1 cellular context compared by ENCODE assay signal in the genomic region with DNA sequence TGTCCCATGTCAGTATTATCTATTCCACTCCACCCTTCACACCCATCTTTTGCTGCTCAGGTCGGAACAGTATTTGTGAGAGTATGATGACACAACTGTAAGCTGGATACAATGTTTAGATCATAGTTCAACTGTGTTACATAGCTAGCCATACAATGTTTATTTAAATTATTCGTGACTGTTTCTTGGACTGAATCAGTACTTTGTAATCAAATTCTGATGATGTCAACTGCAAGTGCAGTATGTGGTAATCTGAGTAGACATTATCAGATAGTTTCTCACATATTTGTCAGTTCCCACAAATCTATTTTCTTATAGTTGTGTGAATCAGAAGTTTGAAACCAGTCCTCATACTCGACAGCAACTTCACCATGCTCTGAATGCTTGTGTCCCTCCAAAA.
TF ChIP-seq lines count a peak whose summit lies in the region.

No MANE protein-coding gene starts in this region.

TF ChIP-seq in WTC11, 78 proteins besides CTCF, POLR2A, EP300 and RAD21 (continued from another document):
- TF ChIP-seq STAT6 (CRISPR knock-in tag; conservative IDR thresholded peaks at IDR 0.05; ENCODE audit: low read depth) (no peak), RELA (CRISPR knock-in tag; IDR thresholded peaks at IDR 0.05; ENCODE audit: borderline replicate concordance) (no peak), SMAD3 (CRISPR knock-in tag; IDR thresholded peaks at IDR 0.05; ENCODE audit: borderline replicate concordance) (no peak), NFE2L1 (CRISPR knock-in tag; IDR thresholded peaks at IDR 0.05) (no peak), SOX15 (CRISPR knock-in tag; IDR thresholded peaks at IDR 0.05) (no peak), FOXK1 (CRISPR knock-in tag; IDR thresholded peaks at IDR 0.05) (no peak), ZNF138 (CRISPR knock-in tag; conservative IDR thresholded peaks at IDR 0.05) (no peak), JUN (CRISPR knock-in tag; IDR thresholded peaks at IDR 0.05) (no peak)
- TF ChIP-seq, protein P1, sequence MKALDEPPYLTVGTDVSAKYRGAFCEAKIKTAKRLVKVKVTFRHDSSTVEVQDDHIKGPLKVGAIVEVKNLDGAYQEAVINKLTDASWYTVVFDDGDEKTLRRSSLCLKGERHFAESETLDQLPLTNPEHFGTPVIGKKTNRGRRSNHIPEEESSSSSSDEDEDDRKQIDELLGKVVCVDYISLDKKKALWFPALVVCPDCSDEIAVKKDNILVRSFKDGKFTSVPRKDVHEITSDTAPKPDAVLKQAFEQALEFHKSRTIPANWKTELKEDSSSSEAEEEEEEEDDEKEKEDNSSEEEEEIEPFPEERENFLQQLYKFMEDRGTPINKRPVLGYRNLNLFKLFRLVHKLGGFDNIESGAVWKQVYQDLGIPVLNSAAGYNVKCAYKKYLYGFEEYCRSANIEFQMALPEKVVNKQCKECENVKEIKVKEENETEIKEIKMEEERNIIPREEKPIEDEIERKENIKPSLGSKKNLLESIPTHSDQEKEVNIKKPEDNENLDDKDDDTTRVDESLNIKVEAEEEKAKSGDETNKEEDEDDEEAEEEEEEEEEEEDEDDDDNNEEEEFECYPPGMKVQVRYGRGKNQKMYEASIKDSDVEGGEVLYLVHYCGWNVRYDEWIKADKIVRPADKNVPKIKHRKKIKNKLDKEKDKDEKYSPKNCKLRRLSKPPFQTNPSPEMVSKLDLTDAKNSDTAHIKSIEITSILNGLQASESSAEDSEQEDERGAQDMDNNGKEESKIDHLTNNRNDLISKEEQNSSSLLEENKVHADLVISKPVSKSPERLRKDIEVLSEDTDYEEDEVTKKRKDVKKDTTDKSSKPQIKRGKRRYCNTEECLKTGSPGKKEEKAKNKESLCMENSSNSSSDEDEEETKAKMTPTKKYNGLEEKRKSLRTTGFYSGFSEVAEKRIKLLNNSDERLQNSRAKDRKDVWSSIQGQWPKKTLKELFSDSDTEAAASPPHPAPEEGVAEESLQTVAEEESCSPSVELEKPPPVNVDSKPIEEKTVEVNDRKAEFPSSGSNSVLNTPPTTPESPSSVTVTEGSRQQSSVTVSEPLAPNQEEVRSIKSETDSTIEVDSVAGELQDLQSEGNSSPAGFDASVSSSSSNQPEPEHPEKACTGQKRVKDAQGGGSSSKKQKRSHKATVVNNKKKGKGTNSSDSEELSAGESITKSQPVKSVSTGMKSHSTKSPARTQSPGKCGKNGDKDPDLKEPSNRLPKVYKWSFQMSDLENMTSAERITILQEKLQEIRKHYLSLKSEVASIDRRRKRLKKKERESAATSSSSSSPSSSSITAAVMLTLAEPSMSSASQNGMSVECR (CRISPR knock-in tag; IDR thresholded peaks at IDR 0.05; ENCODE audit: borderline replicate concordance), result no peak
- TF ChIP-seq, protein P2, sequence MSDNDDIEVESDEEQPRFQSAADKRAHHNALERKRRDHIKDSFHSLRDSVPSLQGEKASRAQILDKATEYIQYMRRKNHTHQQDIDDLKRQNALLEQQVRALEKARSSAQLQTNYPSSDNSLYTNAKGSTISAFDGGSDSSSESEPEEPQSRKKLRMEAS (CRISPR knock-in tag; IDR thresholded peaks at IDR 0.05), result no peak
- TF ChIP-seq, protein P3, sequence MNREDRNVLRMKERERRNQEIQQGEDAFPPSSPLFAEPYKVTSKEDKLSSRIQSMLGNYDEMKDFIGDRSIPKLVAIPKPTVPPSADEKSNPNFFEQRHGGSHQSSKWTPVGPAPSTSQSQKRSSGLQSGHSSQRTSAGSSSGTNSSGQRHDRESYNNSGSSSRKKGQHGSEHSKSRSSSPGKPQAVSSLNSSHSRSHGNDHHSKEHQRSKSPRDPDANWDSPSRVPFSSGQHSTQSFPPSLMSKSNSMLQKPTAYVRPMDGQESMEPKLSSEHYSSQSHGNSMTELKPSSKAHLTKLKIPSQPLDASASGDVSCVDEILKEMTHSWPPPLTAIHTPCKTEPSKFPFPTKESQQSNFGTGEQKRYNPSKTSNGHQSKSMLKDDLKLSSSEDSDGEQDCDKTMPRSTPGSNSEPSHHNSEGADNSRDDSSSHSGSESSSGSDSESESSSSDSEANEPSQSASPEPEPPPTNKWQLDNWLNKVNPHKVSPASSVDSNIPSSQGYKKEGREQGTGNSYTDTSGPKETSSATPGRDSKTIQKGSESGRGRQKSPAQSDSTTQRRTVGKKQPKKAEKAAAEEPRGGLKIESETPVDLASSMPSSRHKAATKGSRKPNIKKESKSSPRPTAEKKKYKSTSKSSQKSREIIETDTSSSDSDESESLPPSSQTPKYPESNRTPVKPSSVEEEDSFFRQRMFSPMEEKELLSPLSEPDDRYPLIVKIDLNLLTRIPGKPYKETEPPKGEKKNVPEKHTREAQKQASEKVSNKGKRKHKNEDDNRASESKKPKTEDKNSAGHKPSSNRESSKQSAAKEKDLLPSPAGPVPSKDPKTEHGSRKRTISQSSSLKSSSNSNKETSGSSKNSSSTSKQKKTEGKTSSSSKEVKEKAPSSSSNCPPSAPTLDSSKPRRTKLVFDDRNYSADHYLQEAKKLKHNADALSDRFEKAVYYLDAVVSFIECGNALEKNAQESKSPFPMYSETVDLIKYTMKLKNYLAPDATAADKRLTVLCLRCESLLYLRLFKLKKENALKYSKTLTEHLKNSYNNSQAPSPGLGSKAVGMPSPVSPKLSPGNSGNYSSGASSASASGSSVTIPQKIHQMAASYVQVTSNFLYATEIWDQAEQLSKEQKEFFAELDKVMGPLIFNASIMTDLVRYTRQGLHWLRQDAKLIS (CRISPR knock-in tag; IDR thresholded peaks at IDR 0.05; ENCODE audit: borderline replicate concordance), result no peak
- TF ChIP-seq, protein P4, sequence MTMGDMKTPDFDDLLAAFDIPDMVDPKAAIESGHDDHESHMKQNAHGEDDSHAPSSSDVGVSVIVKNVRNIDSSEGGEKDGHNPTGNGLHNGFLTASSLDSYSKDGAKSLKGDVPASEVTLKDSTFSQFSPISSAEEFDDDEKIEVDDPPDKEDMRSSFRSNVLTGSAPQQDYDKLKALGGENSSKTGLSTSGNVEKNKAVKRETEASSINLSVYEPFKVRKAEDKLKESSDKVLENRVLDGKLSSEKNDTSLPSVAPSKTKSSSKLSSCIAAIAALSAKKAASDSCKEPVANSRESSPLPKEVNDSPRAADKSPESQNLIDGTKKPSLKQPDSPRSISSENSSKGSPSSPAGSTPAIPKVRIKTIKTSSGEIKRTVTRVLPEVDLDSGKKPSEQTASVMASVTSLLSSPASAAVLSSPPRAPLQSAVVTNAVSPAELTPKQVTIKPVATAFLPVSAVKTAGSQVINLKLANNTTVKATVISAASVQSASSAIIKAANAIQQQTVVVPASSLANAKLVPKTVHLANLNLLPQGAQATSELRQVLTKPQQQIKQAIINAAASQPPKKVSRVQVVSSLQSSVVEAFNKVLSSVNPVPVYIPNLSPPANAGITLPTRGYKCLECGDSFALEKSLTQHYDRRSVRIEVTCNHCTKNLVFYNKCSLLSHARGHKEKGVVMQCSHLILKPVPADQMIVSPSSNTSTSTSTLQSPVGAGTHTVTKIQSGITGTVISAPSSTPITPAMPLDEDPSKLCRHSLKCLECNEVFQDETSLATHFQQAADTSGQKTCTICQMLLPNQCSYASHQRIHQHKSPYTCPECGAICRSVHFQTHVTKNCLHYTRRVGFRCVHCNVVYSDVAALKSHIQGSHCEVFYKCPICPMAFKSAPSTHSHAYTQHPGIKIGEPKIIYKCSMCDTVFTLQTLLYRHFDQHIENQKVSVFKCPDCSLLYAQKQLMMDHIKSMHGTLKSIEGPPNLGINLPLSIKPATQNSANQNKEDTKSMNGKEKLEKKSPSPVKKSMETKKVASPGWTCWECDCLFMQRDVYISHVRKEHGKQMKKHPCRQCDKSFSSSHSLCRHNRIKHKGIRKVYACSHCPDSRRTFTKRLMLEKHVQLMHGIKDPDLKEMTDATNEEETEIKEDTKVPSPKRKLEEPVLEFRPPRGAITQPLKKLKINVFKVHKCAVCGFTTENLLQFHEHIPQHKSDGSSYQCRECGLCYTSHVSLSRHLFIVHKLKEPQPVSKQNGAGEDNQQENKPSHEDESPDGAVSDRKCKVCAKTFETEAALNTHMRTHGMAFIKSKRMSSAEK (CRISPR knock-in tag; IDR thresholded peaks at IDR 0.05; ENCODE audit: borderline replicate concordance), result no peak
- TF ChIP-seq, protein P5, sequence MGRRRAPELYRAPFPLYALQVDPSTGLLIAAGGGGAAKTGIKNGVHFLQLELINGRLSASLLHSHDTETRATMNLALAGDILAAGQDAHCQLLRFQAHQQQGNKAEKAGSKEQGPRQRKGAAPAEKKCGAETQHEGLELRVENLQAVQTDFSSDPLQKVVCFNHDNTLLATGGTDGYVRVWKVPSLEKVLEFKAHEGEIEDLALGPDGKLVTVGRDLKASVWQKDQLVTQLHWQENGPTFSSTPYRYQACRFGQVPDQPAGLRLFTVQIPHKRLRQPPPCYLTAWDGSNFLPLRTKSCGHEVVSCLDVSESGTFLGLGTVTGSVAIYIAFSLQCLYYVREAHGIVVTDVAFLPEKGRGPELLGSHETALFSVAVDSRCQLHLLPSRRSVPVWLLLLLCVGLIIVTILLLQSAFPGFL (CRISPR knock-in tag; IDR thresholded peaks at IDR 0.05; ENCODE audit: borderline replicate concordance), result no peak
